8 cellular contexts compared by ENCODE assay signal in the genomic region with DNA sequence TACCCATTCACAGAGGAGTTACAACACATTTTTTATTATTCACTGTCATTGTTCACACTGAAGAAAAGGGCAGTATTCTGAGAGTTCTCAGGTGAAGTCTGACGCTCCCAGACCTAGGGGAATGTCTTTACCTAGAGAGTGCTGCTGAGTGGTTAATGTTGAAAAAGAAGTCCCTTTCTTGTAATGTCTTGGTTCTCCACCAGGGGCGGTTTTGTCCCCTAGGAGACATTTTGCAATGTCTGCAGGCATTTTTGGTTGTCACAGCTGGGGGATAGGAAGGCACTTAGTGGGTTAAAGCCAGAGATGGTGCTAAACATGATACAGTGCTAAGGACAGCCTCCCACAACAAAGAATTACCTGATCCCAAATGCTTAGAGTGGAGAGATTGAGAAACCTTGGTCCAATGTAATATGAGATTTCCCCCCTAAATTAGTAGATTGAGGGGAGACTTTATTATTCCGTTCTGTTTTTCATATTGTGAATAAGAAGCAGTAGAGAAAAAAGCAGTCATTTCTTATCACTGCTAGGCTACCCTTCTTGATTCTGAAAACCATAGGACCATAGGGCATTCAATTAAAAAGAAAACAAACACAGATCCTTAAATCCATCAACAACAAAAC. TPM values are rescaled to one million over a fixed set of nuclear protein-coding genes. Genes with fewer than 3 reads are reported as not detected.
DNase-seq lines count a peak whose midpoint lies in the region; ATAC-seq, FAIRE-seq and TF ChIP-seq lines count a peak whose summit lies in the region.

No MANE protein-coding gene starts in this region.

- no peaks in the 10 kb centered on the region for H3K79me2 ChIP-seq in fibroblast of lung (ENCODE audit: control insufficient read depth, insufficient read depth, low read length)

- TF ChIP-seq POLR2A in Peyer's patch (IDR thresholded peaks at IDR 0.05) = no peak

- no peak for FAIRE-seq in urothelium cell line (lab: Jason Lieb, UNC)

- peak; percentile 18 for DNase-seq in stimulated activated CD4-positive, alpha-beta T cell treated with anti-CD3 and anti-CD28 coated beads, Interleukin-4, amount 100 ng/mL, for 24 hours
- DNase-seq in stimulated activated CD4-positive, alpha-beta T cell treated with anti-CD3 and anti-CD28 coated beads, Interleukin-12 subunit alpha, Interleukin-12 subunit beta, amount 100 ng/mL, for 4 hours = no peak
- DNase-seq in Peyer's patch (no peak), fibroblast of lung (ENCODE audit: low read depth in 2 of 2) (peak in 1 of 2 donors; percentile 10), urothelium cell line (ENCODE audit: low spot score) (peak; percentile 49)
- DNase-seq in activated naive CD4-positive, alpha-beta T cell treated with Interleukin-2 at 50 U/mL for 16 hours = no peak

- TF ChIP-seq CTCF in Peyer's patch (IDR thresholded peaks at IDR 0.05) (peak in 5 of 6 experiments; percentile 16 to 31 (median 30)), fibroblast of lung (conservative IDR thresholded peaks at IDR 0.05 in 1 of 2, IDR thresholded peaks at IDR 0.05 in 1 of 2; ENCODE audit: low read depth in 1 of 2, low read length in 2 of 2) (peak; percentile 36 to 59)

- H4K20me1 ChIP-seq in fibroblast of lung (ENCODE audit: control insufficient read depth, extremely low read depth, insufficient read depth, low read length) = no peaks in the 10 kb centered on the region

- H3K27me3 ChIP-seq in Peyer's patch (no peaks in the 10 kb centered on the region), fibroblast of lung (ENCODE audit: control insufficient read depth, insufficient read depth, low read length) (no peaks in the 10 kb centered on the region)

- H3K36me3 ChIP-seq in Peyer's patch = no peaks in the 10 kb centered on the region
- no peaks in the 10 kb centered on the region for H3K36me3 ChIP-seq in fibroblast of lung (ENCODE audit: control insufficient read depth, insufficient read depth, low read length)

- H3K9ac ChIP-seq in fibroblast of lung (ENCODE audit: insufficient read depth, low read length) = no peak overlapping the region

- ATAC-seq in GM21367 (IDR thresholded peaks at IDR 0.05; ENCODE audit: unreplicated experiment) (no peak), GM19452 (IDR thresholded peaks at IDR 0.05; ENCODE audit: unreplicated experiment) (no peak)

- no peak overlapping the region for H3K4me3 ChIP-seq in Peyer's patch
- H3K4me3 ChIP-seq in fibroblast of lung (replicated peaks in 1 of 4; ENCODE audit: control extremely low read depth in 1 of 4, insufficient read depth in 1 of 4, low read depth in 3 of 4, low read length in 4 of 4) = no peak overlapping the region

- no peaks in the 10 kb centered on the region for H3K4me1 ChIP-seq in Peyer's patch
- H3K4me1 ChIP-seq in fibroblast of lung (ENCODE audit: control insufficient read depth, extremely low read depth, insufficient read depth, low read length) = no peaks in the 10 kb centered on the region

- H3K9me3 ChIP-seq in Peyer's patch = no peaks in the 10 kb centered on the region
- H3K9me3 ChIP-seq in fibroblast of lung (ENCODE audit: control insufficient read depth, insufficient read depth, low read depth, low read length) = no peaks in the 10 kb centered on the region

- no peak overlapping the region for H3K27ac ChIP-seq in Peyer's patch
- no peak overlapping the region for H3K27ac ChIP-seq in fibroblast of lung (ENCODE audit: insufficient read depth, low read length)

- H3K4me2 ChIP-seq in fibroblast of lung (ENCODE audit: extremely low read depth, insufficient read depth, low read length) = no peak overlapping the region

- no peak overlapping the region for H2AFZ ChIP-seq in fibroblast of lung (ENCODE audit: low read length)

RNA-seq across cellular contexts. Expression of gene UMAD1, which starts 13.1 kb away (rescaled TPM):
- 10 to 100 TPM; 15.2 to 28.2 (median 18.7) TPM for total RNA-seq in Peyer's patch
- total RNA-seq in fibroblast of lung = 9.8 and 12.4 TPM in 2 replicates
- 18.2 and 19.8 TPM in 2 replicates for polyA plus RNA-seq in fibroblast of lung
- polyA plus RNA-seq in fibroblast of lung (2012) = 9.0 and 9.6 TPM in 2 replicates
- polyA minus RNA-seq in fibroblast of lung (ENCODE audit: low replicate concordance) = 1.1 and 6.6 TPM in 2 replicates

Comparison
In these comparisons a context has a peak if more than half of its experiments do, and no peak if none do; other contexts are left out.
1. DNase-seq: peak in stimulated activated CD4-positive, alpha-beta T cell treated with anti-CD3 and anti-CD28 coated beads, Interleukin-4, amount 100 ng/mL, for 24 hours (single experiment) and urothelium cell line (single experiment); none in stimulated activated CD4-positive, alpha-beta T cell treated with anti-CD3 and anti-CD28 coated beads, Interleukin-12 subunit alpha, Interleukin-12 subunit beta, amount 100 ng/mL, for 4 hours (single experiment), Peyer's patch (0 of 3) and activated naive CD4-positive, alpha-beta T cell treated with Interleukin-2 at 50 U/mL for 16 hours (single experiment).